Comparison of ENCODE assay signal across 10 cellular contexts in genomic region chrX:149525389-149525788, GRCh38. TPM values are rescaled to one million over a fixed set of nuclear protein-coding genes. Genes with fewer than 3 reads are reported as not detected.
DNase-seq lines count a peak whose midpoint lies in the region; ATAC-seq and FAIRE-seq lines count a peak whose summit lies in the region.
"Not testable (repeated sequence)": the region's sequence is repeated elsewhere in the genome, so short reads cannot be mapped to it uniquely, and the experiment has no call there.
"Had no signal": no experiment of that assay in that cellular context is flagged by ENCODE, and none has a peak within 500 bp of the region (broad histone marks: within the 10 kb centered on the region; RNA-seq: fewer than 3 reads in every experiment).

No MANE protein-coding gene starts in this region.

- not testable (repeated sequence) for H3K27me3 ChIP-seq in CD4-positive, CD25-positive, alpha-beta regulatory T cell (ENCODE audit: control insufficient read depth, insufficient read depth, low read length); small intestine (ENCODE audit: control insufficient read depth in 2 of 2, insufficient read depth in 2 of 2, low read length in 2 of 2)

- intact Hi-C loops in Right ventricle myocardium inferior (cut with DNase I), result not testable (repeated sequence)

- H3K9me3 ChIP-seq in CD4-positive, CD25-positive, alpha-beta regulatory T cell (ENCODE audit: control insufficient read depth in 2 of 2, low read length in 2 of 2); small intestine (ENCODE audit: control insufficient read depth, low read depth): not testable (repeated sequence)

- H3K36me3 ChIP-seq in CD4-positive, CD25-positive, alpha-beta regulatory T cell (ENCODE audit: control insufficient read depth, insufficient read depth, low read length); small intestine (ENCODE audit: control insufficient read depth in 2 of 2, insufficient read depth in 2 of 2, low read length in 2 of 2): not testable (repeated sequence)

- not testable (repeated sequence) for H3K4me3 ChIP-seq in CD4-positive, CD25-positive, alpha-beta regulatory T cell (ENCODE audit: low read depth, low read length); small intestine (ENCODE audit: low read depth in 1 of 2, low read length in 2 of 2)

- FAIRE-seq in small intestine (lab: Jason Lieb, UNC), result peak; percentile 75

- H3K4me1 ChIP-seq in CD4-positive, CD25-positive, alpha-beta regulatory T cell (ENCODE audit: control insufficient read depth, insufficient read depth, low read length, poor library complexity, severe bottlenecking), result peaks cover 41% of the 10 kb centered on the region
- H3K4me1 ChIP-seq in small intestine (ENCODE audit: control insufficient read depth in 2 of 2, insufficient read depth in 1 of 2, low read depth in 1 of 2, low read length in 1 of 2), result not testable (repeated sequence)

- CTCF ChIA-PET in T-cell (lab: Charles Lee), result interaction anchor here in 1 of 2 donors (1.1 kb wide), 1 partner anchor 15 kb away, joined by 3 read pairs; no protein-coding TSS in a partner anchor

- H3K27ac ChIP-seq in CD4-positive, CD25-positive, alpha-beta regulatory T cell (ENCODE audit: insufficient read depth, low read length, poor library complexity, severe bottlenecking), result peak overlapping the region; percentile 86
- not testable (repeated sequence) for H3K27ac ChIP-seq in small intestine (ENCODE audit: low read depth in 1 of 2, low read length in 1 of 2)

- H3K36me3 Mint-ChIP-seq in CD4-positive, CD25-positive, alpha-beta regulatory T cell; T-cell: not testable (repeated sequence)

- H3K4me3 Mint-ChIP-seq in CD4-positive, CD25-positive, alpha-beta regulatory T cell, result peak overlapping the region in 3 of 4 donors; percentile 65 to 73 (median 72)
- peak overlapping the region in 2 of 3 donors; percentile 13 to 37 for H3K4me3 Mint-ChIP-seq in T-cell

- peak; percentile 69 to 81 (median 76) for DNase-seq in CD4-positive, CD25-positive, alpha-beta regulatory T cell
- DNase-seq in NCI-H146 (lab: John Stamatoyannopoulos, UW) (peak; percentile 71), T-cell (peak in 33 of 34 experiments; percentile 50 to 83 (median 69)), Right ventricle myocardium inferior (ENCODE audit: missing footprints) (peak; percentile 73), small intestine (peak; percentile 25)
- peak; percentile 60 for DNase-seq in activated effector memory CD4-positive, alpha-beta T cell treated with Interleukin-2 at 50 U/mL for 16 hours

- peak overlapping the region; percentile 52 to 92 (median 89) for H3K27ac Mint-ChIP-seq in CD4-positive, CD25-positive, alpha-beta regulatory T cell
- H3K27ac Mint-ChIP-seq in T-cell, result peak overlapping the region; percentile 91 to 97

- H3K4me1 Mint-ChIP-seq in CD4-positive, CD25-positive, alpha-beta regulatory T cell, result peaks cover 12 to 51% (median 19%) of the 10 kb centered on the region in 4 donors
- peaks cover 23 to 52% (median 43%) of the 10 kb centered on the region in 3 donors for H3K4me1 Mint-ChIP-seq in T-cell

- 2 to 41% (median 7%) methylated on average over 2 to 5 of the region's 10 CpGs for WGBS in small intestine, 3 donors

- peak; percentile 83 to 87 for ATAC-seq in CD4-positive, CD25-positive, alpha-beta regulatory T cell (ENCODE audit: low read depth in 2 of 2)
- ATAC-seq in GM19351 (IDR thresholded peaks at IDR 0.05; ENCODE audit: unreplicated experiment), result peak; percentile 90
- peak; percentile 82 for ATAC-seq in HG03064 (IDR thresholded peaks at IDR 0.05; ENCODE audit: low read depth, unreplicated experiment)
- peak; percentile 81 to 86 (median 84) for ATAC-seq in T-cell (replicated peaks in 1 of 4)
- peak; percentile 55 for ATAC-seq in Right ventricle myocardium inferior

- POLR2A ChIA-PET in T-cell (lab: Charles Lee), result not testable (repeated sequence)

- H3K9me3 Mint-ChIP-seq in CD4-positive, CD25-positive, alpha-beta regulatory T cell; T-cell: not testable (repeated sequence)

- H3K27me3 Mint-ChIP-seq in CD4-positive, CD25-positive, alpha-beta regulatory T cell; T-cell: not testable (repeated sequence)

RNA-seq across cellular contexts. Expression of gene EOLA1, which starts 15.4 kb away (rescaled TPM):
- 81.3 TPM for total RNA-seq in CD4-positive, CD25-positive, alpha-beta regulatory T cell
- 10 to 100 TPM; 25.6 to 37.7 (median 32.3) TPM for polyA plus RNA-seq in CD4-positive, CD25-positive, alpha-beta regulatory T cell
- 10 to 100 TPM; 24.1 to 79.0 (median 39.4) TPM for total RNA-seq in T-cell
- 32.5 TPM for total RNA-seq in Right ventricle myocardium inferior
- 10 to 100 TPM; 21.5 to 30.6 (median 28.9) TPM for polyA plus RNA-seq in small intestine

RNA-seq across cellular contexts. Expression of gene IDS, which starts 20.3 kb away (rescaled TPM):
- total RNA-seq in CD4-positive, CD25-positive, alpha-beta regulatory T cell, result 287 TPM
- polyA plus RNA-seq in CD4-positive, CD25-positive, alpha-beta regulatory T cell, result 100 to 1,000 TPM; 116 to 147 (median 130) TPM
- total RNA-seq in T-cell (100 to 1,000 TPM; 152 to 402 (median 182) TPM), Right ventricle myocardium inferior (77.6 TPM)
- 10 to 100 TPM; 21.7 to 41.1 (median 31.3) TPM for polyA plus RNA-seq in small intestine

RNA-seq across cellular contexts. Expression of gene HSFX3, which starts 24.3 kb away (rescaled TPM):
- total RNA-seq in CD4-positive, CD25-positive, alpha-beta regulatory T cell, result not detected
- not detected for polyA plus RNA-seq in CD4-positive, CD25-positive, alpha-beta regulatory T cell
- total RNA-seq in T-cell, result not detected
- total RNA-seq in Right ventricle myocardium inferior, result not detected
- polyA plus RNA-seq in small intestine, result not detected
- total RNA-seq: liver, MCF 10A had no signal
- polyA plus RNA-seq: liver had no signal

Comparison
In these comparisons a context has a peak if more than half of its experiments do, and no peak if none do; other contexts are left out.
1. DNase-seq: peak in every context shown above with its lines; median percentile 76 in CD4-positive, CD25-positive, alpha-beta regulatory T cell; 73 in Right ventricle myocardium inferior; 71 in NCI-H146; 69 in T-cell; 60 in activated effector memory CD4-positive, alpha-beta T cell treated with Interleukin-2 at 50 U/mL for 16 hours; 25 in small intestine.